Comparison of ENCODE assay signal across 17 cellular contexts in the genomic region with DNA sequence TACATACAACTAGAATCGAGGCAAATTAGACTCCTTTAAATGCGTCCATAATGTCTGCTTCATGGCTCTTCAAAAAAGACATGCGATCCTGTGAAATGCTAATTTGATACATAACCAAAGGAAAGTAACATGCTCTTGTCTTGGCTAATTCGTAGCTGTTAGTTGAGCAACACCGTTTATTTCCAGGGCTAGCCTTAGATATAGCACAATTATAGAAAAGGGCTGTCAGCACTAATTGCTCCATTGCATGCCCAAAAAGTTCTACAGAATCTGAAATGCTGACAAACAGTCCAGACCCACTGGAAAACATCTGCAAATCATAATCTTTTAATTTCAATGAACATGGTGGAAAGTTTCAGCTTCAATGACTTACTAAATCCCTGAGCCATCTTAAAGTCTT. TPM values are rescaled to one million over a fixed set of nuclear protein-coding genes. Genes with fewer than 3 reads are reported as not detected.
DNase-seq lines count a peak whose midpoint lies in the region; ATAC-seq and TF ChIP-seq lines count a peak whose summit lies in the region.
"Had no signal": no experiment of that assay in that cellular context is flagged by ENCODE, and none has a peak within 500 bp of the region (broad histone marks: within the 10 kb centered on the region; RNA-seq: fewer than 3 reads in every experiment).

No MANE protein-coding gene starts in this region.

- no peak for ATAC-seq in HG03039 (IDR thresholded peaks at IDR 0.05; ENCODE audit: unreplicated experiment)
- no peak for ATAC-seq in stimulated activated effector memory CD8-positive, alpha-beta T cell treated with anti-CD3 and anti-CD28 coated beads, Interleukin-12 subunit alpha, Interleukin-12 subunit beta, amount 100 ng/mL, for 72 hours
- no peak for ATAC-seq in right lobe of liver

- H3K4me1 ChIP-seq in right lobe of liver: no peaks in the 10 kb centered on the region

- TF ChIP-seq POLR2A in NB4 (IDR thresholded peaks at IDR 0.05; ENCODE audit: extremely low read depth, insufficient read length): no peak
- TF ChIP-seq POLR2A in right lobe of liver (IDR thresholded peaks at IDR 0.05): no peak

- no peak overlapping the region for H3K27ac Mint-ChIP-seq in stimulated activated effector memory CD8-positive, alpha-beta T cell treated with anti-CD3 and anti-CD28 coated beads, Interleukin-12 subunit alpha, Interleukin-12 subunit beta, amount 100 ng/mL, for 72 hours
- H3K27ac Mint-ChIP-seq: IgD-negative memory B cell; T-helper 1 cell treated with Interleukin-12 subunit alpha and Interleukin-12 subunit beta and Interleukin-4 antibody, amounts not matched to agents 30 μg/mL and 1 μg/mL, for 36 hours had no signal

- no peak overlapping the region for H3K4me3 Mint-ChIP-seq in stimulated activated effector memory CD8-positive, alpha-beta T cell treated with anti-CD3 and anti-CD28 coated beads, Interleukin-12 subunit alpha, Interleukin-12 subunit beta, amount 100 ng/mL, for 72 hours
- H3K4me3 Mint-ChIP-seq: IgD-negative memory B cell; T-helper 1 cell treated with Interleukin-12 subunit alpha and Interleukin-12 subunit beta and Interleukin-4 antibody, amounts not matched to agents 30 μg/mL and 1 μg/mL, for 36 hours had no signal

- H3K4me1 Mint-ChIP-seq in stimulated activated effector memory CD8-positive, alpha-beta T cell treated with anti-CD3 and anti-CD28 coated beads, Interleukin-12 subunit alpha, Interleukin-12 subunit beta, amount 100 ng/mL, for 72 hours: no peaks in the 10 kb centered on the region

- TF ChIP-seq CTCF in NB4 (IDR thresholded peaks at IDR 0.05; ENCODE audit: low read depth, low read length) (no peak), right lobe of liver (IDR thresholded peaks at IDR 0.05) (no peak)

- H3K36me3 Mint-ChIP-seq in stimulated activated effector memory CD8-positive, alpha-beta T cell treated with anti-CD3 and anti-CD28 coated beads, Interleukin-12 subunit alpha, Interleukin-12 subunit beta, amount 100 ng/mL, for 72 hours: no peaks in the 10 kb centered on the region
- H3K36me3 Mint-ChIP-seq: IgD-negative memory B cell had no signal

- no peaks in the 10 kb centered on the region for H3K27me3 ChIP-seq in right lobe of liver

- intact Hi-C loops in right lobe of liver (cut with DNase I): loop anchor here (5.0 kb wide), 1 partner anchor 293 kb away; no protein-coding TSS in a partner anchor

- H3K36me3 ChIP-seq in right lobe of liver: no peaks in the 10 kb centered on the region

- DNase-seq in SIG-M5 treated with dmso at 0.1 percent for 504 hours (lab: John Stamatoyannopoulos, UW; ENCODE audit: unreplicated experiment) (peak; percentile 53), SIG-M5 (lab: John Stamatoyannopoulos, UW) (no peak), NB4 (ENCODE audit: low read depth) (peak; percentile 90), SKM-1 (lab: John Stamatoyannopoulos, UW; ENCODE audit: unreplicated experiment) (peak; percentile 34), NCI-H1105 (lab: John Stamatoyannopoulos, UW) (no peak), right lobe of liver (no peak)
- DNase-seq in stimulated activated effector memory CD8-positive, alpha-beta T cell treated with anti-CD3 and anti-CD28 coated beads, Interleukin-12 subunit alpha, Interleukin-12 subunit beta, amount 100 ng/mL, for 72 hours (ENCODE audit: low spot score in 2 of 2): no peak
- DNase-seq: NCI-H1048, NCI-H2227 treated with DMSO at 0.1 percent for 48 hours, NCI-H524, PC-9, SK-N-SH had no signal

- H3K9me3 Mint-ChIP-seq in stimulated activated effector memory CD8-positive, alpha-beta T cell treated with anti-CD3 and anti-CD28 coated beads, Interleukin-12 subunit alpha, Interleukin-12 subunit beta, amount 100 ng/mL, for 72 hours: no peaks in the 10 kb centered on the region
- H3K9me3 Mint-ChIP-seq: IgD-negative memory B cell; T-helper 1 cell treated with Interleukin-12 subunit alpha and Interleukin-12 subunit beta and Interleukin-4 antibody, amounts not matched to agents 30 μg/mL and 1 μg/mL, for 36 hours had no signal

- no peak overlapping the region for H3K27ac ChIP-seq in right lobe of liver
- H3K27ac ChIP-seq: 22Rv1, C4-2B, PC-9 had no signal

- WGBS in right lobe of liver (ENCODE audit: insufficient coverage, low coverage, low lambda C conversion rate, missing lambda C conversion rate): 70% methylated on average over 5 of the region's 5 CpGs

- no peaks in the 10 kb centered on the region for H3K9me3 ChIP-seq in right lobe of liver
- H3K9me3 ChIP-seq: SK-N-SH had no signal

- H3K4me3 ChIP-seq in NB4 (ENCODE audit: low read depth, low read length): peak overlapping the region; percentile 55
- H3K4me3 ChIP-seq in right lobe of liver: no peak overlapping the region
- H3K4me3 ChIP-seq: PC-9 had no signal

RNA-seq across cellular contexts. Expression of gene NUDT7, which starts 43.0 kb away (rescaled TPM):
- 10 to 100 TPM; 24.6 to 35.0 (median 29.5) TPM for total RNA-seq in right lobe of liver
- total RNA-seq: PC-9 had no signal

Comparison
In these comparisons a context has a peak if more than half of its experiments do, and no peak if none do; other contexts are left out.
1. DNase-seq: peak in SIG-M5 treated with dmso at 0.1 percent for 504 hours (single experiment), NB4 (single experiment) and SKM-1 (single experiment); none in SIG-M5 (single experiment), NCI-H1105 (single experiment), stimulated activated effector memory CD8-positive, alpha-beta T cell treated with anti-CD3 and anti-CD28 coated beads, Interleukin-12 subunit alpha, Interleukin-12 subunit beta, amount 100 ng/mL, for 72 hours (0 of 2) and right lobe of liver (0 of 3).